1 cellular context compared by ENCODE assay signal in genomic region chrX:15674899-15675489, GRCh38.
TF ChIP-seq lines count a peak whose summit lies in the region.

No MANE protein-coding gene starts in this region.

TF ChIP-seq in K562, 482 proteins besides CTCF, POLR2A, EP300 and RAD21 (continued from another document and continues in another):
- no peak for TF ChIP-seq TGIF2 (CRISPR knock-in tag; IDR thresholded peaks at IDR 0.05)
- TF ChIP-seq E2F5 (CRISPR knock-in tag; IDR thresholded peaks at IDR 0.05) = no peak
- TF ChIP-seq ETV5 (CRISPR knock-in tag; IDR thresholded peaks at IDR 0.05; ENCODE audit: low read depth) = 0 out of 2 replicates have a peak, but pooled peaks have one; percentile 60
- TF ChIP-seq NFIX (CRISPR knock-in tag; IDR thresholded peaks at IDR 0.05; ENCODE audit: low read depth) = no peak
- no peak for TF ChIP-seq STAT5A (IDR thresholded peaks at IDR 0.05; ENCODE audit: borderline replicate concordance, low read length)
- TF ChIP-seq KLF16 (IDR thresholded peaks at IDR 0.05) = no peak
- no peak for TF ChIP-seq PHTF2 (CRISPR knock-in tag; IDR thresholded peaks at IDR 0.05)
- TF ChIP-seq ZNF655 (CRISPR knock-in tag; IDR thresholded peaks at IDR 0.05) = no peak
- no peak for TF ChIP-seq IFI16 (CRISPR knock-in tag; IDR thresholded peaks at IDR 0.05)
- peak; percentile 53; the same call in 1 of the 2 replicates for TF ChIP-seq ELF4 (CRISPR knock-in tag; IDR thresholded peaks at IDR 0.05)
- TF ChIP-seq CEBPG (CRISPR knock-in tag; IDR thresholded peaks at IDR 0.05) = no peak
- no peak for TF ChIP-seq CEBPG (tag; conservative IDR thresholded peaks at IDR 0.05 in 1 of 2, IDR thresholded peaks at IDR 0.05 in 1 of 2)
- TF ChIP-seq MXI1 (IDR thresholded peaks at IDR 0.05; ENCODE audit: low read depth, low read length) = 0 out of 2 replicates have a peak, but pooled peaks have one; percentile 0
- TF ChIP-seq MITF (IDR thresholded peaks at IDR 0.05) = no peak
- TF ChIP-seq POLR2H (tag; IDR thresholded peaks at IDR 0.05; ENCODE audit: low read depth) = peak; percentile 81
- peak in 1 of 2 experiments; percentile 61; a peak in 1 of 4 replicates for TF ChIP-seq KDM4B (IDR thresholded peaks at IDR 0.05; ENCODE audit: borderline replicate concordance in 2 of 2, low read depth in 1 of 2)
- TF ChIP-seq HEY1 (CRISPR knock-in tag; IDR thresholded peaks at IDR 0.05; ENCODE audit: borderline replicate concordance) = no peak
- no peak for TF ChIP-seq ZNF551 (CRISPR knock-in tag; IDR thresholded peaks at IDR 0.05)
- TF ChIP-seq ZNF134 (CRISPR knock-in tag; conservative IDR thresholded peaks at IDR 0.05) = no peak
- no peak for TF ChIP-seq RAD51 (IDR thresholded peaks at IDR 0.05; ENCODE audit: borderline replicate concordance, low read depth)
- peak; percentile 15; the same call in 1 of the 2 replicates for TF ChIP-seq POLR2AphosphoS5 (IDR thresholded peaks at IDR 0.05; ENCODE audit: control insufficient read depth, insufficient read depth, low read depth, low read length)
- peak; percentile 84 for TF ChIP-seq CXXC5 (CRISPR knock-in tag; IDR thresholded peaks at IDR 0.05)
- TF ChIP-seq, protein P1, sequence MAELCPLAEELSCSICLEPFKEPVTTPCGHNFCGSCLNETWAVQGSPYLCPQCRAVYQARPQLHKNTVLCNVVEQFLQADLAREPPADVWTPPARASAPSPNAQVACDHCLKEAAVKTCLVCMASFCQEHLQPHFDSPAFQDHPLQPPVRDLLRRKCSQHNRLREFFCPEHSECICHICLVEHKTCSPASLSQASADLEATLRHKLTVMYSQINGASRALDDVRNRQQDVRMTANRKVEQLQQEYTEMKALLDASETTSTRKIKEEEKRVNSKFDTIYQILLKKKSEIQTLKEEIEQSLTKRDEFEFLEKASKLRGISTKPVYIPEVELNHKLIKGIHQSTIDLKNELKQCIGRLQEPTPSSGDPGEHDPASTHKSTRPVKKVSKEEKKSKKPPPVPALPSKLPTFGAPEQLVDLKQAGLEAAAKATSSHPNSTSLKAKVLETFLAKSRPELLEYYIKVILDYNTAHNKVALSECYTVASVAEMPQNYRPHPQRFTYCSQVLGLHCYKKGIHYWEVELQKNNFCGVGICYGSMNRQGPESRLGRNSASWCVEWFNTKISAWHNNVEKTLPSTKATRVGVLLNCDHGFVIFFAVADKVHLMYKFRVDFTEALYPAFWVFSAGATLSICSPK (IDR thresholded peaks at IDR 0.05; ENCODE audit: borderline replicate concordance) = no peak
- TF ChIP-seq, protein P2, sequence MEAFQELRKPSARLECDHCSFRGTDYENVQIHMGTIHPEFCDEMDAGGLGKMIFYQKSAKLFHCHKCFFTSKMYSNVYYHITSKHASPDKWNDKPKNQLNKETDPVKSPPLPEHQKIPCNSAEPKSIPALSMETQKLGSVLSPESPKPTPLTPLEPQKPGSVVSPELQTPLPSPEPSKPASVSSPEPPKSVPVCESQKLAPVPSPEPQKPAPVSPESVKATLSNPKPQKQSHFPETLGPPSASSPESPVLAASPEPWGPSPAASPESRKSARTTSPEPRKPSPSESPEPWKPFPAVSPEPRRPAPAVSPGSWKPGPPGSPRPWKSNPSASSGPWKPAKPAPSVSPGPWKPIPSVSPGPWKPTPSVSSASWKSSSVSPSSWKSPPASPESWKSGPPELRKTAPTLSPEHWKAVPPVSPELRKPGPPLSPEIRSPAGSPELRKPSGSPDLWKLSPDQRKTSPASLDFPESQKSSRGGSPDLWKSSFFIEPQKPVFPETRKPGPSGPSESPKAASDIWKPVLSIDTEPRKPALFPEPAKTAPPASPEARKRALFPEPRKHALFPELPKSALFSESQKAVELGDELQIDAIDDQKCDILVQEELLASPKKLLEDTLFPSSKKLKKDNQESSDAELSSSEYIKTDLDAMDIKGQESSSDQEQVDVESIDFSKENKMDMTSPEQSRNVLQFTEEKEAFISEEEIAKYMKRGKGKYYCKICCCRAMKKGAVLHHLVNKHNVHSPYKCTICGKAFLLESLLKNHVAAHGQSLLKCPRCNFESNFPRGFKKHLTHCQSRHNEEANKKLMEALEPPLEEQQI (IDR thresholded peaks at IDR 0.05) = no peak
- TF ChIP-seq DACH1 (IDR thresholded peaks at IDR 0.05; ENCODE audit: partially characterized antibody) = no peak
- TF ChIP-seq MCM3 (IDR thresholded peaks at IDR 0.05) = no peak
- TF ChIP-seq, protein P3, sequence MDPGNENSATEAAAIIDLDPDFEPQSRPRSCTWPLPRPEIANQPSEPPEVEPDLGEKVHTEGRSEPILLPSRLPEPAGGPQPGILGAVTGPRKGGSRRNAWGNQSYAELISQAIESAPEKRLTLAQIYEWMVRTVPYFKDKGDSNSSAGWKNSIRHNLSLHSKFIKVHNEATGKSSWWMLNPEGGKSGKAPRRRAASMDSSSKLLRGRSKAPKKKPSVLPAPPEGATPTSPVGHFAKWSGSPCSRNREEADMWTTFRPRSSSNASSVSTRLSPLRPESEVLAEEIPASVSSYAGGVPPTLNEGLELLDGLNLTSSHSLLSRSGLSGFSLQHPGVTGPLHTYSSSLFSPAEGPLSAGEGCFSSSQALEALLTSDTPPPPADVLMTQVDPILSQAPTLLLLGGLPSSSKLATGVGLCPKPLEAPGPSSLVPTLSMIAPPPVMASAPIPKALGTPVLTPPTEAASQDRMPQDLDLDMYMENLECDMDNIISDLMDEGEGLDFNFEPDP (CRISPR knock-in tag; IDR thresholded peaks at IDR 0.05) = no peak
- TF ChIP-seq NELFE (IDR thresholded peaks at IDR 0.05; ENCODE audit: insufficient read depth, insufficient read length) = no peak
- peak; percentile 41; the same call in 1 of the 2 replicates for TF ChIP-seq THRB (CRISPR knock-in tag; conservative IDR thresholded peaks at IDR 0.05)
- no peak for TF ChIP-seq ZNF75A (CRISPR knock-in tag; IDR thresholded peaks at IDR 0.05)
- 0 out of 2 replicates have a peak, but pooled peaks have one; percentile 36 for TF ChIP-seq SIN3B (IDR thresholded peaks at IDR 0.05; ENCODE audit: low read depth)
- peak; percentile 62; the same call in 1 of the 2 replicates for TF ChIP-seq NR1H2 (CRISPR knock-in tag; IDR thresholded peaks at IDR 0.05)
- TF ChIP-seq CTBP1 (IDR thresholded peaks at IDR 0.05; ENCODE audit: borderline replicate concordance) = peak; percentile 52; the same call in 1 of the 2 replicates
- TF ChIP-seq FOXM1 (IDR thresholded peaks at IDR 0.05; ENCODE audit: low read depth) = no peak
- peak; percentile 87; the same call in 1 of the 2 replicates for TF ChIP-seq FOXM1 (CRISPR knock-in tag; IDR thresholded peaks at IDR 0.05; ENCODE audit: low read depth)
- no peak for TF ChIP-seq MEF2D (tag; conservative IDR thresholded peaks at IDR 0.05; ENCODE audit: low read depth)
- TF ChIP-seq, protein P4, sequence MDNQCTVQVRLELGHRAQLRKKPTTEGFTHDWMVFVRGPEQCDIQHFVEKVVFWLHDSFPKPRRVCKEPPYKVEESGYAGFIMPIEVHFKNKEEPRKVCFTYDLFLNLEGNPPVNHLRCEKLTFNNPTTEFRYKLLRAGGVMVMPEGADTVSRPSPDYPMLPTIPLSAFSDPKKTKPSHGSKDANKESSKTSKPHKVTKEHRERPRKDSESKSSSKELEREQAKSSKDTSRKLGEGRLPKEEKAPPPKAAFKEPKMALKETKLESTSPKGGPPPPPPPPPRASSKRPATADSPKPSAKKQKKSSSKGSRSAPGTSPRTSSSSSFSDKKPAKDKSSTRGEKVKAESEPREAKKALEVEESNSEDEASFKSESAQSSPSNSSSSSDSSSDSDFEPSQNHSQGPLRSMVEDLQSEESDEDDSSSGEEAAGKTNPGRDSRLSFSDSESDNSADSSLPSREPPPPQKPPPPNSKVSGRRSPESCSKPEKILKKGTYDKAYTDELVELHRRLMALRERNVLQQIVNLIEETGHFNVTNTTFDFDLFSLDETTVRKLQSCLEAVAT (IDR thresholded peaks at IDR 0.05) = 0 out of 4 replicates have a peak, but pooled peaks of 1 of the 2 experiments have one; percentile 26
- no peak for TF ChIP-seq PCBP1 (IDR thresholded peaks at IDR 0.05; ENCODE audit: low read depth, low read length, poor library complexity, severe bottlenecking)
- TF ChIP-seq, protein P5, sequence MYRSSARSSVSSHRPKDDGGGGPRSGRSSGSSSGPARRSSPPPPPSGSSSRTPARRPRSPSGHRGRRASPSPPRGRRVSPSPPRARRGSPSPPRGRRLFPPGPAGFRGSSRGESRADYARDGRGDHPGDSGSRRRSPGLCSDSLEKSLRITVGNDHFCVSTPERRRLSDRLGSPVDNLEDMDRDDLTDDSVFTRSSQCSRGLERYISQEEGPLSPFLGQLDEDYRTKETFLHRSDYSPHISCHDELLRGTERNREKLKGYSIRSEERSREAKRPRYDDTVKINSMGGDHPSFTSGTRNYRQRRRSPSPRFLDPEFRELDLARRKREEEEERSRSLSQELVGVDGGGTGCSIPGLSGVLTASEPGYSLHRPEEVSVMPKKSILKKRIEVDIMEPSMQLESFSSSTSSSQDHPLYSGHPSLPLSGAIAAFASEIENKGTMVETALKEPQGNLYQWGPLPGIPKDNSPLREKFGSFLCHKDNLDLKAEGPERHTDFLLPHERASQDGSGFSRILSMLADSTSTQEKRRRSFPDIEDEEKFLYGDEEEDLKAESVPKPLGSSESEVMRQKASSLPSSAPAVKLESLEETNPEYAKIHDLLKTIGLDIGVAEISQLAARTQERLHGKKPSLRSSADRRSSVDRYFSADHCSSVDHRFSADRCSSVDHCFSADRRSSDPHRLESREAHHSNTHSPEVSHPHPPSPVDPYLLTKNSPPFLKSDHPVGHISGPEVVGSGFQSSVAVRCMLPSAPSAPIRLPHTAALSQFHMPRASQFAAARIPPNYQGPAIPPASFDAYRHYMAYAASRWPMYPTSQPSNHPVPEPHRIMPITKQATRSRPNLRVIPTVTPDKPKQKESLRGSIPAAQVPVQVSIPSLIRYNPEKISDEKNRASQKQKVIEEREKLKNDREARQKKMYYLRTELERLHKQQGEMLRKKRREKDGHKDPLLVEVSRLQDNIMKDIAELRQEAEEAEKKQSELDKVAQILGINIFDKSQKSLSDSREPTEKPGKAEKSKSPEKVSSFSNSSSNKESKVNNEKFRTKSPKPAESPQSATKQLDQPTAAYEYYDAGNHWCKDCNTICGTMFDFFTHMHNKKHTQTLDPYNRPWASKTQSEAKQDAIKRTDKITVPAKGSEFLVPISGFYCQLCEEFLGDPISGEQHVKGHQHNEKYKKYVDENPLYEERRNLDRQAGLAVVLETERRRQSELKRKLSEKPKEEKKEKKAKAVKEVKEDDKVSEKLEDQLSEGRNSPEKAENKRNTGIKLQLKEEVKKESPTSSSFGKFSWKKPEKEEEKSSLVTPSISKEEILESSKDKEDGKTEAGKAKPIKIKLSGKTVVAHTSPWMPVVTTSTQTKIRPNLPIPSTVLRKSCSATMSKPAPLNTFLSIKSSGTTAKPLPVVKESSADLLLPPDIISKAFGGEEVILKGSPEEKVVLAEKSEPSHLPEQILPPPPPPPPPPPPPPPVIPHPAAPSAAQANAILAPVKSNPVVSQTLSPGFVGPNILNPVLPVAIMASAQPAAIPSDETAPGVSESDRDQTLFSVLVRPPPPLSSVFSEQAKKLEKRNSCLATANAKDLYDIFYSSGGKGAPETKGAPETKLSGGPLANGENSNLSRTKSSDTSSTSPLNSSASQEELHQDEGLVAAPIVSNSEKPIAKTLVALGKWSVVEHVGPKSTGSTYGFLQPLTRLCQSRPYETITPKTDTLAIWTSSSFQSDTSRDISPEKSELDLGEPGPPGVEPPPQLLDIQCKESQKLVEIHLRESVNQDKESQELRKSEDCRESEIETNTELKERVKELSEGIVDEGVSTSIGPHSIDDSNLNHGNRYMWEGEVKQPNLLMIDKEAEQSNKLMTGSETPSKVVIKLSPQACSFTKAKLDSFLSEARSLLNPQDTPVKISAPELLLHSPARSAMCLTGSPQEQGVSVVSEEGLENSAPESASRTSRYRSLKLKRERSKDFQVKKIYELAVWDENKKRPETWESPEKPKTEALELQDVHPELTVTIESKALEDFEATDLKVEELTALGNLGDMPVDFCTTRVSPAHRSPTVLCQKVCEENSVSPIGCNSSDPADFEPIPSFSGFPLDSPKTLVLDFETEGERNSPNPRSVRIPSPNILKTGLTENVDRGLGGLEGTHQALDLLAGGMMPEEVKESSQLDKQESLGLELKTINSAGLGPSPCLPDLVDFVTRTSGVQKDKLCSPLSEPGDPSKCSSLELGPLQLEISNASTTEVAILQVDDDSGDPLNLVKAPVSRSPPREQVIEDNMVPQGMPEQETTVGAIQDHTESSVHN (IDR thresholded peaks at IDR 0.05; ENCODE audit: borderline replicate concordance in 1 of 2, low read depth in 1 of 2) = peak in 1 of 2 experiments; percentile 47; a peak in 1 of 4 replicates
- TF ChIP-seq ATF1 (CRISPR knock-in tag; IDR thresholded peaks at IDR 0.05) = 0 out of 2 replicates have a peak, but pooled peaks have one; percentile 42
- peak; percentile 98 for TF ChIP-seq ATF1 (tag; IDR thresholded peaks at IDR 0.05)
